Comparison of ENCODE assay signal across 7 cellular contexts in the genomic region with DNA sequence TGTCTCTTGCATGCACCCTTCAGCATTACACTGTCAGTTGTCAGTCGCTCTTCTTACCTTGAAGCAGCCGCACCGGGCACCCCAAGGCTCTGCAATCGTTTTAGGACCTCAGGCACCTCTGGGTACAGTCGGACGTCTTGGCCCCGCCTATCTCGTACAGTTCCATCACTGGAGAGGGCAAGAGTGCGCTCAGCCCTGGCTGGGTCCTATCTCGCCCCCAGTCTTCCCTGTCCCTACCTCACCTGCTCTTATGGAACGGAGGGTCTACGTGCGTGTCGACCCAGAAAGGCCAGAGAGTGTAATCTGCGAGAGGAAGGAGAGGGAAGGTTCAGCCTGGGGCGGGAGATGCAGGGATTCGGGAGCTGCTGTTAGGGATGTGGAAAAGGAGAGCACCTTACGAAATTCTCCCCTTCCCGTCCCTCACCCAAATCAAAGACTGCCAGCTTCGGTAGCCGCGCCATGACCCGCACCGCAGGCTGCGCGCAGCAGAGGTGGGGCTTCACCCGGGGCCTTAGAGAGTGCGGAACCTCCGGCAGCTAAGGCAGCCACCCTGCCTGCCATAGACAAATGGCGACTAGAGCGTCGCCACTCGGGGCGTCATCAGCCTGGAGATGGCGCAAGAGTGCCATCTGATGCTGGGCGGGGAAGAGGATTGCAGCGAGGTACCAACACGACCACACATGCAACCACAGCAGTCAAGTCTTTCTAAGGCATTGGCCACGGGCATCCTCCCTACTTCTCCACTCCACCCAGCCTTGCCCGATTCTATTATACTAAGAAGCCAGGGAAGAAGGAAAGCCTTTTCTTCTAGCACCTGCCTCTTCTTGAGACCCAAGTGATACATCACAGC. TPM values are rescaled to one million over a fixed set of nuclear protein-coding genes. Genes with fewer than 3 reads are reported as not detected.
A peak's percentile ranks its signal among the peaks of the same experiment; 100 is the strongest.
DNase-seq lines count a peak whose midpoint lies in the region; ATAC-seq and TF ChIP-seq lines count a peak whose summit lies in the region.

A gene (minus strand): TSS at position 572 of the 850 bp plus-strand sequence. CDS start 111 bp downstream, at position 461.

- peak within 1 kb of the TSS; percentile 91 to 97 (median 92) for H3K27ac ChIP-seq in sigmoid colon

- peaks cover 0 to 45% (median 34%) of the 10 kb centered on the region in 4 donors for H3K4me1 ChIP-seq in sigmoid colon

- ATAC-seq in GM18505 (IDR thresholded peaks at IDR 0.05; ENCODE audit: unreplicated experiment) = peak; percentile 60
- ATAC-seq in HG02970 (IDR thresholded peaks at IDR 0.05; ENCODE audit: low FRiP score, unreplicated experiment) = peak; percentile 52

- H3K9me3 ChIP-seq in sigmoid colon = no peaks in the 10 kb centered on the region

- TF ChIP-seq CTCF in astrocyte of the cerebellum (IDR thresholded peaks at IDR 0.05; ENCODE audit: low read depth, low read length, missing control alignments) (peak; percentile 60), sigmoid colon (IDR thresholded peaks at IDR 0.05) (peak in 3 of 4 experiments; percentile 14 to 45 (median 30))

- 0 to 1% methylated on average over 40 of the region's 40 CpGs for WGBS in sigmoid colon, 2 donors

- H3K4me3 ChIP-seq in astrocyte of the cerebellum (ENCODE audit: low read depth, low read length) (peak within 1 kb of the TSS; percentile 88), sigmoid colon (peak within 1 kb of the TSS; percentile 63 to 77 (median 70))

- H3K36me3 ChIP-seq in sigmoid colon = peaks cover 0 to 18% (median 4%) of the 10 kb centered on the region in 4 donors

- TF ChIP-seq POLR2A in GM18505 (IDR thresholded peaks at IDR 0.05; ENCODE audit: borderline replicate concordance, extremely low read depth, insufficient read depth, insufficient read length) (peak; percentile 89), sigmoid colon (IDR thresholded peaks at IDR 0.05) (peak; percentile 83 to 84)

- DNase-seq in NCI-H187 treated with DMSO at 0.1 percent for 48 hours (lab: John Stamatoyannopoulos, UW) (peak; percentile 51), T-helper 22 cell (ENCODE audit: low read depth) (peak; percentile 78), astrocyte of the cerebellum (ENCODE audit: low read depth) (peak; percentile 47), hypothalamus (lab: John Stamatoyannopoulos, UW) (peak; percentile 20 to 89 (median 73)), sigmoid colon (peak; percentile 92)

- H3K27me3 ChIP-seq in sigmoid colon = no peaks in the 10 kb centered on the region

- in situ Hi-C loops in astrocyte of the cerebellum (cut with HindIII; ENCODE audit: low sequenced_read_pairs) = no loop called here

- intact Hi-C loops in sigmoid colon (cut with DNase I) = no loop called here

- TF ChIP-seq EP300 in sigmoid colon (IDR thresholded peaks at IDR 0.05) = no peak

RNA-seq across cellular contexts. Expression of the gene that starts here (rescaled TPM):
- total RNA-seq in sigmoid colon = 10 to 100 TPM; 22.4 to 31.7 (median 26.5) TPM
- 10 to 100 TPM; 15.1 to 34.2 (median 28.8) TPM for polyA plus RNA-seq in sigmoid colon

Comparison
In these comparisons a context has a peak if more than half of its experiments do, and no peak if none do; other contexts are left out.
1. Peak in every context shown above with its lines: DNase-seq, ATAC-seq, H3K4me3 ChIP-seq and H3K27ac ChIP-seq.